In the genomic region with DNA sequence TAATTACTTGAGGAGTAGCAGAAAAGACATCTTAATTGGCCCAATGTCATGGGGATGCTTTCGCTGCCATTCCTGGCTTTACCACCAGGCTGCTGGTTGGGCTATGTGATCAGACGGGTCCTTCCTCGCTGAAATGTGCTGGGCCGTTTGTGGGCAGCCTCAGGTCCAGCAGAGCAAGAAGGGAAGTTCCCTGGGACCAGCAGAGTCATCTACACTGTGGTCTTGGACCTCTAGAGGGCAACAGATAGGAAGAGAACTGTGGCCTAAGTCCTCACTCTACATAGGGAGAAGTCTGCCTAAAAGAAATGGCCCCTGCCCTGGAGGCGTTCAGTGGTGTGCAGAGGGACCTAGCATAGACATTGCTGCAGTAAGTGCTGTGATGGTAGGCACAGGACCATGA, we compare ENCODE assay signal across 8 cellular contexts. TPM values are rescaled to one million over a fixed set of nuclear protein-coding genes. Genes with fewer than 3 reads are reported as not detected.
A peak's percentile ranks its signal among the peaks of the same experiment; 100 is the strongest.
DNase-seq lines count a peak whose midpoint lies in the region; ATAC-seq and TF ChIP-seq lines count a peak whose summit lies in the region.

No MANE protein-coding gene starts in this region.

- peaks cover 85% of the 10 kb centered on the region for H3K36me3 Mint-ChIP-seq in CD8-positive, alpha-beta T cell
- H3K36me3 Mint-ChIP-seq in T-cell (peaks cover 56% of the 10 kb centered on the region), neural progenitor cell (no peaks in the 10 kb centered on the region)

- H3K27ac ChIP-seq in CD8-positive, alpha-beta T cell (ENCODE audit: low read depth, low read length) = peak overlapping the region; percentile 26
- H3K27ac ChIP-seq in neural progenitor cell = no peak overlapping the region

- H3K36me3 ChIP-seq in CD8-positive, alpha-beta T cell (ENCODE audit: insufficient read depth, low read length) = peaks cover 35% of the 10 kb centered on the region
- no peaks in the 10 kb centered on the region for H3K36me3 ChIP-seq in neural progenitor cell

- no peaks in the 10 kb centered on the region for H3K9me3 ChIP-seq in CD8-positive, alpha-beta T cell (ENCODE audit: low read length)
- no peaks in the 10 kb centered on the region for H3K9me3 ChIP-seq in neural progenitor cell (ENCODE audit: low read depth)

- H2AFZ ChIP-seq in neural progenitor cell (replicated peaks) = no peak overlapping the region

- no peak overlapping the region for H3K9ac ChIP-seq in neural progenitor cell

- DNase-seq in CD8-positive, alpha-beta T cell = peak in 2 of 7 experiments; percentile 40 to 51
- DNase-seq in T-cell (peak in 7 of 34 experiments; percentile 35 to 61 (median 40)), epithelial cell of proximal tubule (ENCODE audit: low read depth) (no peak), neural progenitor cell (ENCODE audit: low spot score) (peak; percentile 7), NCI-H128 (lab: John Stamatoyannopoulos, UW; ENCODE audit: unreplicated experiment) (no peak), ecto neural progenitor cell (ENCODE audit: low spot score) (no peak), NCI-H1694 (lab: John Stamatoyannopoulos, UW) (no peak)

- H3K4me3 ChIP-seq in CD8-positive, alpha-beta T cell (ENCODE audit: low read depth, low read length) = peak overlapping the region; percentile 29
- H3K4me3 ChIP-seq in epithelial cell of proximal tubule (ENCODE audit: low read depth, low read length) = no peak overlapping the region
- H3K4me3 ChIP-seq in neural progenitor cell = no peak overlapping the region

- H3K27me3 Mint-ChIP-seq in CD8-positive, alpha-beta T cell (ENCODE audit: low read depth) = no peaks in the 10 kb centered on the region
- H3K27me3 Mint-ChIP-seq in T-cell (no peaks in the 10 kb centered on the region), neural progenitor cell (ENCODE audit: insufficient read depth, low read depth) (peaks cover 10% of the 10 kb centered on the region)

- peaks cover 12% of the 10 kb centered on the region for H3F3A ChIP-seq in neural progenitor cell (ENCODE audit: low read depth)

- H3K4me1 Mint-ChIP-seq in CD8-positive, alpha-beta T cell (ENCODE audit: low read depth) = peaks cover 95% of the 10 kb centered on the region
- H3K4me1 Mint-ChIP-seq in T-cell (peaks cover 95 to 99% (median 96%) of the 10 kb centered on the region in 3 donors), neural progenitor cell (peaks cover 40% of the 10 kb centered on the region)

- H4K20me1 ChIP-seq in neural progenitor cell (ENCODE audit: low read depth) = peaks cover 62% of the 10 kb centered on the region

- no peaks in the 10 kb centered on the region for H3K9me3 Mint-ChIP-seq in CD8-positive, alpha-beta T cell
- H3K9me3 Mint-ChIP-seq in T-cell (no peaks in the 10 kb centered on the region), neural progenitor cell (peaks cover 2% of the 10 kb centered on the region)

- H3K4me1 ChIP-seq in CD8-positive, alpha-beta T cell (ENCODE audit: insufficient read depth, low read length) = peaks cover 97% of the 10 kb centered on the region
- peaks cover 17% of the 10 kb centered on the region for H3K4me1 ChIP-seq in neural progenitor cell

- ATAC-seq in CD8-positive, alpha-beta T cell = no peak
- ATAC-seq in HG02759 (IDR thresholded peaks at IDR 0.05; ENCODE audit: unreplicated experiment) (peak; percentile 32), T-cell (replicated peaks in 1 of 4) (peak in 1 of 4 experiments; percentile 3)

- POLR2A ChIA-PET in CD8-positive, alpha-beta T cell (lab: Charles Lee) = interaction anchor here (1.1 to 23.8 kb wide), 4 partner anchors 7 to 29 kb away, joined by 3 to 700 read pairs (median 186); partner anchors contain the start of gene EVL
- POLR2A ChIA-PET in T-cell (lab: Charles Lee) = interaction anchor here in 1 of 2 donors (0.5 to 0.6 kb wide), 3 partner anchors 15 to 39 kb away, joined by 3 to 13 read pairs (median 3); no protein-coding TSS in a partner anchor

- peak overlapping the region; percentile 99 for H3K27ac Mint-ChIP-seq in CD8-positive, alpha-beta T cell
- H3K27ac Mint-ChIP-seq in T-cell = peak overlapping the region; percentile 98
- no peak overlapping the region for H3K27ac Mint-ChIP-seq in neural progenitor cell

- H3K4me2 ChIP-seq in neural progenitor cell = no peak overlapping the region

- no peaks in the 10 kb centered on the region for H3K27me3 ChIP-seq in CD8-positive, alpha-beta T cell (ENCODE audit: insufficient read depth, low read length)
- no peaks in the 10 kb centered on the region for H3K27me3 ChIP-seq in neural progenitor cell

- H3K4me3 Mint-ChIP-seq in CD8-positive, alpha-beta T cell = peak overlapping the region; percentile 77
- peak overlapping the region; percentile 69 to 87 (median 70) for H3K4me3 Mint-ChIP-seq in T-cell
- H3K4me3 Mint-ChIP-seq in neural progenitor cell = no peak overlapping the region

- intact Hi-C loops in CD8-positive, alpha-beta T cell (cut with DNase I, micrococcal nuclease) = loop anchor here in 1 of 2 experiments (10.0 kb wide), 1 partner anchor 1739 kb away; no protein-coding TSS in a partner anchor

- peak; percentile 62 for TF ChIP-seq CTCF in CD8-positive, alpha-beta T cell (IDR thresholded peaks at IDR 0.05)
- peak; percentile 43 for TF ChIP-seq CTCF in epithelial cell of proximal tubule (conservative IDR thresholded peaks at IDR 0.05; ENCODE audit: low read depth, low read length)
- TF ChIP-seq CTCF in neural progenitor cell (IDR thresholded peaks at IDR 0.05) = peak; percentile 13

- H3K79me2 ChIP-seq in neural progenitor cell (ENCODE audit: low read depth) = peaks cover 11% of the 10 kb centered on the region

- CTCF ChIA-PET in CD8-positive, alpha-beta T cell (lab: Charles Lee) = interaction anchor here (0.9 to 35.4 kb wide), 8 partner anchors 7 to 117 kb away, joined by 3 to 1143 read pairs (median 8); partner anchors contain the start of gene EVL
- CTCF ChIA-PET in T-cell (lab: Charles Lee) = interaction anchor here (1.1 to 9.8 kb wide), 3 partner anchors 15 to 32 kb away, joined by 3 to 174 read pairs (median 4); no protein-coding TSS in a partner anchor

RNA-seq across cellular contexts. Expression of gene EVL, which starts 10.9 kb away (rescaled TPM):
- total RNA-seq in CD8-positive, alpha-beta T cell = 100 to 1,000 TPM; 573 to 578 TPM
- 1,000 to 10,000 TPM; 1,049 to 1,157 (median 1,125) TPM for total RNA-seq in T-cell
- 24.6 and 69.2 TPM in 2 replicates for total RNA-seq in epithelial cell of proximal tubule
- 49.2 and 71.2 TPM in 2 replicates for total RNA-seq in neural progenitor cell (ENCODE audit: low replicate concordance)
